In genomic region chr12:114682101-114682919, GRCh38 we compare ENCODE assay signal across 9 cellular contexts. TPM values are rescaled to one million over a fixed set of nuclear protein-coding genes. Genes with fewer than 3 reads are reported as not detected.
DNase-seq lines count a peak whose midpoint lies in the region; ATAC-seq and TF ChIP-seq lines count a peak whose summit lies in the region.
"Had no signal": no experiment of that assay in that cellular context is flagged by ENCODE, and none has a peak within 500 bp of the region (broad histone marks: within the 10 kb centered on the region; RNA-seq: fewer than 3 reads in every experiment).

No MANE protein-coding gene starts in this region.

- intact Hi-C loops in Calu3 (cut with micrococcal nuclease; ENCODE audit: unreplicated experiment): no loop called here

- H3K27ac ChIP-seq in RWPE1 (peak overlapping the region; percentile 98), rectal smooth muscle tissue (ENCODE audit: low read depth, low read length) (no peak overlapping the region)

- no peak for TF ChIP-seq CTCF in Calu3 (IDR thresholded peaks at IDR 0.05; ENCODE audit: unreplicated experiment)
- no peak for TF ChIP-seq CTCF in RWPE1 (conservative IDR thresholded peaks at IDR 0.05; ENCODE audit: low read depth)
- no peak for TF ChIP-seq CTCF in fibroblast of villous mesenchyme (IDR thresholded peaks at IDR 0.05; ENCODE audit: insufficient read depth, low read depth, low read length)

- H3K27me3 ChIP-seq in rectal smooth muscle tissue (ENCODE audit: control insufficient read depth, insufficient read depth, low read length): peaks cover 9% of the 10 kb centered on the region

- CTCF ChIA-PET in Calu3 (lab: Charles Lee) (no interaction called here), RWPE1 (lab: Yijun Ruan, JAX) (interaction anchor here (0.6 to 0.7 kb wide), 4 partner anchors 63 to 1683 kb away, joined by 3 to 9 read pairs (median 4); no protein-coding TSS in a partner anchor)

- no peaks in the 10 kb centered on the region for H3K4me1 ChIP-seq in rectal smooth muscle tissue (ENCODE audit: control insufficient read depth, insufficient read depth, low read length)

- POLR2A ChIA-PET in RWPE1 (lab: Yijun Ruan, JAX; ENCODE audit: low non-redundant PET): no interaction called here

- H3K27me3 Mint-ChIP-seq in Calu3 (ENCODE audit: unreplicated experiment): peaks cover 52% of the 10 kb centered on the region

- DNase-seq in Calu3 (no peak), RWPE1 (ENCODE audit: low spot score) (no peak), fibroblast of villous mesenchyme (ENCODE audit: low read depth) (peak; percentile 42), GDM1 (lab: John Stamatoyannopoulos, UW) (no peak), SKM-1 (lab: John Stamatoyannopoulos, UW; ENCODE audit: unreplicated experiment) (no peak)
- DNase-seq: activated CD4-positive, CD25-positive, alpha-beta regulatory T cell treated with anti-CD3 and anti-CD28 coated beads, Interleukin-2, amount 50 U/mL, for 72 hours had no signal

- H3K36me3 Mint-ChIP-seq in Calu3 (ENCODE audit: insufficient read depth, unreplicated experiment): peaks cover 21% of the 10 kb centered on the region

- no peaks in the 10 kb centered on the region for H3K9me3 Mint-ChIP-seq in Calu3 (ENCODE audit: low read depth, unreplicated experiment)

- no peak overlapping the region for H3K27ac Mint-ChIP-seq in Calu3 (ENCODE audit: unreplicated experiment)

- no peak for ATAC-seq in HG02981 (IDR thresholded peaks at IDR 0.05; ENCODE audit: unreplicated experiment)
- ATAC-seq in HG03025 (IDR thresholded peaks at IDR 0.05; ENCODE audit: low FRiP score, unreplicated experiment): no peak

- peak overlapping the region; percentile 73 for H3K4me3 Mint-ChIP-seq in Calu3 (ENCODE audit: low read depth, unreplicated experiment)

- peaks cover 15% of the 10 kb centered on the region for H3K4me1 Mint-ChIP-seq in Calu3 (ENCODE audit: low read depth, unreplicated experiment)

- H3K4me3 ChIP-seq in fibroblast of villous mesenchyme (ENCODE audit: low read depth, low read length) (peak overlapping the region; percentile 88), rectal smooth muscle tissue (ENCODE audit: low read length) (peak overlapping the region; percentile 79)

- H3K36me3 ChIP-seq in rectal smooth muscle tissue (ENCODE audit: control insufficient read depth, insufficient read depth, low read length): no peaks in the 10 kb centered on the region

- no TSS peak for BruUV-seq in Calu3 (replicated peaks; lab: Mats Ljungman, UMichigan)

- H3K9ac ChIP-seq in rectal smooth muscle tissue (ENCODE audit: low read length): no peak overlapping the region

RNA-seq across cellular contexts. Expression of gene TBX3, which starts 1.7 kb away (rescaled TPM):
- total RNA-seq in Calu3 (2022) (1.4 and 2.3 TPM in 2 replicates), fibroblast of villous mesenchyme (109 and 114 TPM in 2 replicates)

Comparison
In these comparisons a context has a peak if more than half of its experiments do, and no peak if none do; other contexts are left out.
1. RNA of gene TBX3, which starts 1.7 kb away (total RNA-seq): 109 to 114 TPM in fibroblast of villous mesenchyme; 1.4 to 2.3 TPM in Calu3; every median in the first group is over 10 times any median in the second.